In the genomic region with DNA sequence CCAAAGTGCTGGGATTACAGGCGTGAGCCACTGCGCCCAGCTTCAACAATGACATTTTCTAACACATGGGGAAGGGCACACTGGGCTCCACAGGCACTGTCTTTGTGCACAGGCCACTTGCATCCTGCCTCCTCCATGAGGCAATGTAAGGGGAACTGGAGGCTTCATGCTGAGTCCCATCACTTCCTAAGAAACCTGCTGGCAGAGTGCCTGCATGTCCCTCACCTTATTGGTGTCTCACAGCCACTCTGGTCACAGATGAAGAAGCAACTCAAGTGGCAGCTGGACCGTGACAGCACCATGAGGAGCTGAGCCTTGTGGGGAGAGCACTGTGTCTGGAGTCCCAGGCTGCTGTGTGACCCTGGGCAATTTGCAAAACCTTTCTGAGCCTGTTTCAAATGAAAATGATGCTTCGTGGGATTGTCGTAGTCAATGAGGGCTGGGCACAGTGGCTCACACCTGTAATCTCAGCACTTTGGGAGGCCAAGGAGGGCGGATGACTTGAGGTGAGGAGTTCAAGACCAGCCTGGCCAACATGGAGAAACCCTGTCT, we compare ENCODE assay signal across 1 cellular context.
TF ChIP-seq lines count a peak whose summit lies in the region.

No MANE protein-coding gene starts in this region.

TF ChIP-seq in HepG2, 621 proteins besides CTCF, POLR2A, EP300 and RAD21 (continues in another document):
- TF ChIP-seq CCDC6 (CRISPR knock-in tag; IDR thresholded peaks at IDR 0.05), result no peak
- TF ChIP-seq, protein P1, sequence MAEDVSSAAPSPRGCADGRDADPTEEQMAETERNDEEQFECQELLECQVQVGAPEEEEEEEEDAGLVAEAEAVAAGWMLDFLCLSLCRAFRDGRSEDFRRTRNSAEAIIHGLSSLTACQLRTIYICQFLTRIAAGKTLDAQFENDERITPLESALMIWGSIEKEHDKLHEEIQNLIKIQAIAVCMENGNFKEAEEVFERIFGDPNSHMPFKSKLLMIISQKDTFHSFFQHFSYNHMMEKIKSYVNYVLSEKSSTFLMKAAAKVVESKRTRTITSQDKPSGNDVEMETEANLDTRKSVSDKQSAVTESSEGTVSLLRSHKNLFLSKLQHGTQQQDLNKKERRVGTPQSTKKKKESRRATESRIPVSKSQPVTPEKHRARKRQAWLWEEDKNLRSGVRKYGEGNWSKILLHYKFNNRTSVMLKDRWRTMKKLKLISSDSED (CRISPR knock-in tag; IDR thresholded peaks at IDR 0.05), result no peak
- no peak for TF ChIP-seq SRSF9 (IDR thresholded peaks at IDR 0.05; ENCODE audit: borderline replicate concordance, insufficient read depth, low read depth, low read length, poor library complexity, severe bottlenecking)
- TF ChIP-seq ZNF205 (CRISPR knock-in tag; IDR thresholded peaks at IDR 0.05), result no peak
- no peak for TF ChIP-seq ZNF337 (CRISPR knock-in tag; IDR thresholded peaks at IDR 0.05; ENCODE audit: borderline replicate concordance, low read depth)
- TF ChIP-seq, protein P2, sequence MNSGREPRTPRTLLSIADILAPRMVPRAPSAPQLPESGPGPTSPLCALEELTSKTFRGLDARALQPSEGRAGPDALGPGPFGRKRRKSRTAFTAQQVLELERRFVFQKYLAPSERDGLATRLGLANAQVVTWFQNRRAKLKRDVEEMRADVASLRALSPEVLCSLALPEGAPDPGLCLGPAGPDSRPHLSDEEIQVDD (CRISPR knock-in tag; IDR thresholded peaks at IDR 0.05; ENCODE audit: borderline replicate concordance), result no peak
- TF ChIP-seq ZSCAN9 (CRISPR knock-in tag; IDR thresholded peaks at IDR 0.05; ENCODE audit: borderline replicate concordance), result no peak
- TF ChIP-seq ZFX (CRISPR knock-in tag; IDR thresholded peaks at IDR 0.05; ENCODE audit: low read depth), result no peak
- no peak for TF ChIP-seq REXO4 (CRISPR knock-in tag; IDR thresholded peaks at IDR 0.05; ENCODE audit: borderline replicate concordance)
- no peak for TF ChIP-seq ZNF547 (CRISPR knock-in tag; IDR thresholded peaks at IDR 0.05)
- TF ChIP-seq ZKSCAN1 (IDR thresholded peaks at IDR 0.05; ENCODE audit: low read length), result no peak
- TF ChIP-seq EED (CRISPR knock-in tag; IDR thresholded peaks at IDR 0.05), result 0 out of 2 replicates have a peak, but pooled peaks have one; percentile 63
- TF ChIP-seq THAP11 (CRISPR knock-in tag; IDR thresholded peaks at IDR 0.05), result 0 out of 2 replicates have a peak, but pooled peaks have one; percentile 8
- TF ChIP-seq, protein P3, sequence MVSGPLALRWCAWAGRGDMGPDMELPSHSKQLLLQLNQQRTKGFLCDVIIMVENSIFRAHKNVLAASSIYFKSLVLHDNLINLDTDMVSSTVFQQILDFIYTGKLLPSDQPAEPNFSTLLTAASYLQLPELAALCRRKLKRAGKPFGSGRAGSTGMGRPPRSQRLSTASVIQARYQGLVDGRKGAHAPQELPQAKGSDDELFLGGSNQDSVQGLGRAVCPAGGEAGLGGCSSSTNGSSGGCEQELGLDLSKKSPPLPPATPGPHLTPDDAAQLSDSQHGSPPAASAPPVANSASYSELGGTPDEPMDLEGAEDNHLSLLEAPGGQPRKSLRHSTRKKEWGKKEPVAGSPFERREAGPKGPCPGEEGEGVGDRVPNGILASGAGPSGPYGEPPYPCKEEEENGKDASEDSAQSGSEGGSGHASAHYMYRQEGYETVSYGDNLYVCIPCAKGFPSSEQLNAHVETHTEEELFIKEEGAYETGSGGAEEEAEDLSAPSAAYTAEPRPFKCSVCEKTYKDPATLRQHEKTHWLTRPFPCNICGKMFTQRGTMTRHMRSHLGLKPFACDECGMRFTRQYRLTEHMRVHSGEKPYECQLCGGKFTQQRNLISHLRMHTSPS (CRISPR knock-in tag; IDR thresholded peaks at IDR 0.05; ENCODE audit: low read depth), result no peak
- TF ChIP-seq MEF2D (CRISPR knock-in tag; IDR thresholded peaks at IDR 0.05), result no peak
- no peak for TF ChIP-seq ZNF235 (CRISPR knock-in tag; IDR thresholded peaks at IDR 0.05; ENCODE audit: borderline replicate concordance)
- TF ChIP-seq, protein P4, sequence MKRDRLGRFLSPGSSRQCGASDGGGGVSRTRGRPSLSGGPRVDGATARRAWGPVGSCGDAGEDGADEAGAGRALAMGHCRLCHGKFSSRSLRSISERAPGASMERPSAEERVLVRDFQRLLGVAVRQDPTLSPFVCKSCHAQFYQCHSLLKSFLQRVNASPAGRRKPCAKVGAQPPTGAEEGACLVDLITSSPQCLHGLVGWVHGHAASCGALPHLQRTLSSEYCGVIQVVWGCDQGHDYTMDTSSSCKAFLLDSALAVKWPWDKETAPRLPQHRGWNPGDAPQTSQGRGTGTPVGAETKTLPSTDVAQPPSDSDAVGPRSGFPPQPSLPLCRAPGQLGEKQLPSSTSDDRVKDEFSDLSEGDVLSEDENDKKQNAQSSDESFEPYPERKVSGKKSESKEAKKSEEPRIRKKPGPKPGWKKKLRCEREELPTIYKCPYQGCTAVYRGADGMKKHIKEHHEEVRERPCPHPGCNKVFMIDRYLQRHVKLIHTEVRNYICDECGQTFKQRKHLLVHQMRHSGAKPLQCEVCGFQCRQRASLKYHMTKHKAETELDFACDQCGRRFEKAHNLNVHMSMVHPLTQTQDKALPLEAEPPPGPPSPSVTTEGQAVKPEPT (CRISPR knock-in tag; IDR thresholded peaks at IDR 0.05; ENCODE audit: low read depth), result no peak
- TF ChIP-seq, protein P5, sequence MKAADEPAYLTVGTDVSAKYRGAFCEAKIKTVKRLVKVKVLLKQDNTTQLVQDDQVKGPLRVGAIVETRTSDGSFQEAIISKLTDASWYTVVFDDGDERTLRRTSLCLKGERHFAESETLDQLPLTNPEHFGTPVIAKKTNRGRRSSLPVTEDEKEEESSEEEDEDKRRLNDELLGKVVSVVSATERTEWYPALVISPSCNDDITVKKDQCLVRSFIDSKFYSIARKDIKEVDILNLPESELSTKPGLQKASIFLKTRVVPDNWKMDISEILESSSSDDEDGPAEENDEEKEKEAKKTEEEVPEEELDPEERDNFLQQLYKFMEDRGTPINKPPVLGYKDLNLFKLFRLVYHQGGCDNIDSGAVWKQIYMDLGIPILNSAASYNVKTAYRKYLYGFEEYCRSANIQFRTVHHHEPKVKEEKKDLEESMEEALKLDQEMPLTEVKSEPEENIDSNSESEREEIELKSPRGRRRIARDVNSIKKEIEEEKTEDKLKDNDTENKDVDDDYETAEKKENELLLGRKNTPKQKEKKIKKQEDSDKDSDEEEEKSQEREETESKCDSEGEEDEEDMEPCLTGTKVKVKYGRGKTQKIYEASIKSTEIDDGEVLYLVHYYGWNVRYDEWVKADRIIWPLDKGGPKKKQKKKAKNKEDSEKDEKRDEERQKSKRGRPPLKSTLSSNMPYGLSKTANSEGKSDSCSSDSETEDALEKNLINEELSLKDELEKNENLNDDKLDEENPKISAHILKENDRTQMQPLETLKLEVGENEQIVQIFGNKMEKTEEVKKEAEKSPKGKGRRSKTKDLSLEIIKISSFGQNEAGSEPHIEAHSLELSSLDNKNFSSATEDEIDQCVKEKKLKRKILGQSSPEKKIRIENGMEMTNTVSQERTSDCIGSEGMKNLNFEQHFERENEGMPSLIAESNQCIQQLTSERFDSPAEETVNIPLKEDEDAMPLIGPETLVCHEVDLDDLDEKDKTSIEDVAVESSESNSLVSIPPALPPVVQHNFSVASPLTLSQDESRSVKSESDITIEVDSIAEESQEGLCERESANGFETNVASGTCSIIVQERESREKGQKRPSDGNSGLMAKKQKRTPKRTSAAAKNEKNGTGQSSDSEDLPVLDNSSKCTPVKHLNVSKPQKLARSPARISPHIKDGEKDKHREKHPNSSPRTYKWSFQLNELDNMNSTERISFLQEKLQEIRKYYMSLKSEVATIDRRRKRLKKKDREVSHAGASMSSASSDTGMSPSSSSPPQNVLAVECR (CRISPR knock-in tag; IDR thresholded peaks at IDR 0.05; ENCODE audit: borderline replicate concordance), result no peak
- TF ChIP-seq, protein P6, sequence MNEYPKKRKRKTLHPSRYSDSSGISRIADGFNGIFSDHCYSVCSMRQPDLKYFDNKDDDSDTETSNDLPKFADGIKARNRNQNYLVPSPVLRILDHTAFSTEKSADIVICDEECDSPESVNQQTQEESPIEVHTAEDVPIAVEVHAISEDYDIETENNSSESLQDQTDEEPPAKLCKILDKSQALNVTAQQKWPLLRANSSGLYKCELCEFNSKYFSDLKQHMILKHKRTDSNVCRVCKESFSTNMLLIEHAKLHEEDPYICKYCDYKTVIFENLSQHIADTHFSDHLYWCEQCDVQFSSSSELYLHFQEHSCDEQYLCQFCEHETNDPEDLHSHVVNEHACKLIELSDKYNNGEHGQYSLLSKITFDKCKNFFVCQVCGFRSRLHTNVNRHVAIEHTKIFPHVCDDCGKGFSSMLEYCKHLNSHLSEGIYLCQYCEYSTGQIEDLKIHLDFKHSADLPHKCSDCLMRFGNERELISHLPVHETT (CRISPR knock-in tag; conservative IDR thresholded peaks at IDR 0.05), result no peak
- no peak for TF ChIP-seq ZNF780A (CRISPR knock-in tag; IDR thresholded peaks at IDR 0.05)
- TF ChIP-seq, protein P7, sequence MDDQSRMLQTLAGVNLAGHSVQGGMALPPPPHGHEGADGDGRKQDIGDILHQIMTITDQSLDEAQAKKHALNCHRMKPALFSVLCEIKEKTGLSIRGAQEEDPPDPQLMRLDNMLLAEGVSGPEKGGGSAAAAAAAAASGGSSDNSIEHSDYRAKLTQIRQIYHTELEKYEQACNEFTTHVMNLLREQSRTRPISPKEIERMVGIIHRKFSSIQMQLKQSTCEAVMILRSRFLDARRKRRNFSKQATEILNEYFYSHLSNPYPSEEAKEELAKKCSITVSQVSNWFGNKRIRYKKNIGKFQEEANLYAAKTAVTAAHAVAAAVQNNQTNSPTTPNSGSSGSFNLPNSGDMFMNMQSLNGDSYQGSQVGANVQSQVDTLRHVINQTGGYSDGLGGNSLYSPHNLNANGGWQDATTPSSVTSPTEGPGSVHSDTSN (CRISPR knock-in tag; IDR thresholded peaks at IDR 0.05; ENCODE audit: borderline replicate concordance), result no peak
- no peak for TF ChIP-seq ZNF510 (CRISPR knock-in tag; IDR thresholded peaks at IDR 0.05; ENCODE audit: low read depth)
- no peak for TF ChIP-seq ZIK1 (CRISPR knock-in tag; IDR thresholded peaks at IDR 0.05; ENCODE audit: borderline replicate concordance, low read depth)
- TF ChIP-seq ZNF367 (CRISPR knock-in tag; IDR thresholded peaks at IDR 0.05; ENCODE audit: borderline replicate concordance), result no peak
- no peak for TF ChIP-seq SSRP1 (CRISPR knock-in tag; IDR thresholded peaks at IDR 0.05)
- peak; percentile 100 for TF ChIP-seq ZNF768 (CRISPR knock-in tag; IDR thresholded peaks at IDR 0.05)
- TF ChIP-seq, protein P8, sequence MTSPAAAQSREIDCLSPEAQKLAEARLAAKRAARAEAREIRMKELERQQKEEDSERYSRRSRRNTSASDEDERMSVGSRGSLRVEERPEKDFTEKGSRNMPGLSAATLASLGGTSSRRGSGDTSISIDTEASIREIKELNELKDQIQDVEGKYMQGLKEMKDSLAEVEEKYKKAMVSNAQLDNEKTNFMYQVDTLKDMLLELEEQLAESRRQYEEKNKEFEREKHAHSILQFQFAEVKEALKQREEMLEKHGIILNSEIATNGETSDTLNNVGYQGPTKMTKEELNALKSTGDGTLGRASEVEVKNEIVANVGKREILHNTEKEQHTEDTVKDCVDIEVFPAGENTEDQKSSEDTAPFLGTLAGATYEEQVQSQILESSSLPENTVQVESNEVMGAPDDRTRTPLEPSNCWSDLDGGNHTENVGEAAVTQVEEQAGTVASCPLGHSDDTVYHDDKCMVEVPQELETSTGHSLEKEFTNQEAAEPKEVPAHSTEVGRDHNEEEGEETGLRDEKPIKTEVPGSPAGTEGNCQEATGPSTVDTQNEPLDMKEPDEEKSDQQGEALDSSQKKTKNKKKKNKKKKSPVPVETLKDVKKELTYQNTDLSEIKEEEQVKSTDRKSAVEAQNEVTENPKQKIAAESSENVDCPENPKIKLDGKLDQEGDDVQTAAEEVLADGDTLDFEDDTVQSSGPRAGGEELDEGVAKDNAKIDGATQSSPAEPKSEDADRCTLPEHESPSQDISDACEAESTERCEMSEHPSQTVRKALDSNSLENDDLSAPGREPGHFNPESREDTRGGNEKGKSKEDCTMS (CRISPR knock-in tag; conservative IDR thresholded peaks at IDR 0.05), result no peak
- no peak for TF ChIP-seq CC2D1A (CRISPR knock-in tag; IDR thresholded peaks at IDR 0.05)
- no peak for TF ChIP-seq ATF1 (CRISPR knock-in tag; IDR thresholded peaks at IDR 0.05)
- TF ChIP-seq ZNF207 (IDR thresholded peaks at IDR 0.05; ENCODE audit: borderline replicate concordance), result no peak
- TF ChIP-seq TOPORS (CRISPR knock-in tag; IDR thresholded peaks at IDR 0.05), result no peak
- TF ChIP-seq, protein P9, sequence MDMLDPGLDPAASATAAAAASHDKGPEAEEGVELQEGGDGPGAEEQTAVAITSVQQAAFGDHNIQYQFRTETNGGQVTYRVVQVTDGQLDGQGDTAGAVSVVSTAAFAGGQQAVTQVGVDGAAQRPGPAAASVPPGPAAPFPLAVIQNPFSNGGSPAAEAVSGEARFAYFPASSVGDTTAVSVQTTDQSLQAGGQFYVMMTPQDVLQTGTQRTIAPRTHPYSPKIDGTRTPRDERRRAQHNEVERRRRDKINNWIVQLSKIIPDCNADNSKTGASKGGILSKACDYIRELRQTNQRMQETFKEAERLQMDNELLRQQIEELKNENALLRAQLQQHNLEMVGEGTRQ (IDR thresholded peaks at IDR 0.05; ENCODE audit: low read depth, low read length), result no peak
- TF ChIP-seq, protein P9 (CRISPR knock-in tag; IDR thresholded peaks at IDR 0.05; ENCODE audit: borderline replicate concordance), result no peak
- TF ChIP-seq SP4 (CRISPR knock-in tag; IDR thresholded peaks at IDR 0.05), result peak; percentile 5; the same call in 1 of the 2 replicates
- peak; percentile 94 for TF ChIP-seq ZMYM3 (CRISPR knock-in tag; IDR thresholded peaks at IDR 0.05)
- TF ChIP-seq MATR3 (CRISPR knock-in tag; IDR thresholded peaks at IDR 0.05), result no peak
- TF ChIP-seq CHCHD3 (CRISPR knock-in tag; IDR thresholded peaks at IDR 0.05), result no peak
- no peak for TF ChIP-seq ZNF775 (CRISPR knock-in tag; IDR thresholded peaks at IDR 0.05; ENCODE audit: borderline replicate concordance)
- TF ChIP-seq, protein P10, sequence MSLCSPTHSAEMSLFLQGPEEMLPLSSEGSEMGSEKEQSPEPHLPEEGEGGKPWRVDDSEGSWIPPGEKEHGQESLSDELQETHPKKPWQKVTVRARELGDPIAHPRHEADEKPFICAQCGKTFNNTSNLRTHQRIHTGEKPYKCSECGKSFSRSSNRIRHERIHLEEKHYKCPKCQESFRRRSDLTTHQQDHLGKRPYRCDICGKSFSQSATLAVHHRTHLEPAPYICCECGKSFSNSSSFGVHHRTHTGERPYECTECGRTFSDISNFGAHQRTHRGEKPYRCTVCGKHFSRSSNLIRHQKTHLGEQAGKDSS (CRISPR knock-in tag; IDR thresholded peaks at IDR 0.05; ENCODE audit: borderline replicate concordance, low read depth), result peak; percentile 100
